In genomic region chr12:22201101-22201500, GRCh38 we compare ENCODE assay signal across 8 cellular contexts.
"Had no signal": no experiment of that assay in that cellular context is flagged by ENCODE, and none has a peak within 500 bp of the region (broad histone marks: within the 10 kb centered on the region; RNA-seq: fewer than 3 reads in every experiment).

No MANE protein-coding gene starts in this region.

- ATAC-seq: GM12878 had no signal

- H3K4me3 ChIP-seq: GM12878 had no signal

- DNase-seq: GDM1, GF-D8 had no signal

- FAIRE-seq: G401.6, GM12878, GM12891, GM12892, GM18507, GM19239 had no signal
